In genomic region chr2:120765911-120766757, GRCh38 we compare ENCODE assay signal across 10 cellular contexts. TPM values are rescaled to one million over a fixed set of nuclear protein-coding genes. Genes with fewer than 3 reads are reported as not detected.
DNase-seq lines count a peak whose midpoint lies in the region; ATAC-seq and TF ChIP-seq lines count a peak whose summit lies in the region.
"Had no signal": no experiment of that assay in that cellular context is flagged by ENCODE, and none has a peak within 500 bp of the region (broad histone marks: within the 10 kb centered on the region; RNA-seq: fewer than 3 reads in every experiment).

No MANE protein-coding gene starts in this region.

- H3K27ac ChIP-seq in ovary, result peak overlapping the region; percentile 79 to 97

- H3K27ac Mint-ChIP-seq in T-helper 17 cell (peak overlapping the region; percentile 32), glutamatergic neuron (ENCODE audit: unreplicated experiment) (no peak overlapping the region)
- H3K27ac Mint-ChIP-seq: naive thymus-derived CD8-positive, alpha-beta T cell had no signal

- no peaks in the 10 kb centered on the region for H3K27me3 ChIP-seq in ovary

- no peak overlapping the region for H3K4me3 ChIP-seq in ovary

- TF ChIP-seq CTCF in glutamatergic neuron (IDR thresholded peaks at IDR 0.05; ENCODE audit: partially characterized antibody, unreplicated experiment) (no peak), ovary (IDR thresholded peaks at IDR 0.05) (no peak)

- intact Hi-C loops in ovary (cut with DNase I), result no loop called here

- peaks cover 25% of the 10 kb centered on the region for H3K27me3 Mint-ChIP-seq in T-helper 17 cell
- peaks cover 13% of the 10 kb centered on the region for H3K27me3 Mint-ChIP-seq in glutamatergic neuron (ENCODE audit: unreplicated experiment)

- H3K9me3 Mint-ChIP-seq in glutamatergic neuron (ENCODE audit: unreplicated experiment), result peaks cover 6% of the 10 kb centered on the region
- H3K9me3 Mint-ChIP-seq: naive thymus-derived CD8-positive, alpha-beta T cell had no signal

- H3K36me3 ChIP-seq in ovary, result no peaks in the 10 kb centered on the region

- ATAC-seq in T-helper 17 cell (no peak), GM21390 (IDR thresholded peaks at IDR 0.05; ENCODE audit: unreplicated experiment) (no peak), GM18519 (IDR thresholded peaks at IDR 0.05; ENCODE audit: low FRiP score, unreplicated experiment) (no peak)
- ATAC-seq: naive thymus-derived CD8-positive, alpha-beta T cell had no signal

- peak; percentile 79 for DNase-seq in AG08395 (ENCODE audit: low spot score)
- DNase-seq in T-helper 17 cell, result no peak
- DNase-seq in glutamatergic neuron, result peak; percentile 31
- DNase-seq in ovary, result peak; percentile 98 to 99 (median 98)
- no peak for DNase-seq in NCI-H146 treated with DMSO at 0.1 percent for 48 hours (lab: John Stamatoyannopoulos, UW; ENCODE audit: unreplicated experiment)
- DNase-seq in erythroblast (lab: John Stamatoyannopoulos, UW), result no peak
- DNase-seq: NCI-H446 treated with DMSO at 0.1 percent for 48 hours had no signal

- H3K4me3 Mint-ChIP-seq in T-helper 17 cell (no peak overlapping the region), glutamatergic neuron (ENCODE audit: unreplicated experiment) (no peak overlapping the region)
- H3K4me3 Mint-ChIP-seq: naive thymus-derived CD8-positive, alpha-beta T cell had no signal

- peak; percentile 94 for TF ChIP-seq EP300 in ovary (IDR thresholded peaks at IDR 0.05)

- H3K36me3 Mint-ChIP-seq in T-helper 17 cell (ENCODE audit: low read depth) (no peaks in the 10 kb centered on the region), glutamatergic neuron (ENCODE audit: unreplicated experiment) (no peaks in the 10 kb centered on the region)
- H3K36me3 Mint-ChIP-seq: naive thymus-derived CD8-positive, alpha-beta T cell had no signal

- H3K4me1 ChIP-seq in ovary (ENCODE audit: insufficient read depth), result peaks cover 59% of the 10 kb centered on the region

- H3K4me1 Mint-ChIP-seq in T-helper 17 cell (peaks cover 3% of the 10 kb centered on the region), glutamatergic neuron (ENCODE audit: low read depth, unreplicated experiment) (peaks cover 11% of the 10 kb centered on the region)
- H3K4me1 Mint-ChIP-seq: naive thymus-derived CD8-positive, alpha-beta T cell had no signal

- 11 to 19% (median 13%) methylated on average over 22 of the region's 22 CpGs for WGBS in ovary, 3 donors

- TF ChIP-seq POLR2A in ovary (IDR thresholded peaks at IDR 0.05) (peak; percentile 28), erythroblast (IDR thresholded peaks at IDR 0.05; ENCODE audit: low read length) (no peak)

- H3K9me3 ChIP-seq in T-helper 17 cell (ENCODE audit: control insufficient read depth, low read length, poor library complexity, severe bottlenecking) (no peaks in the 10 kb centered on the region), ovary (no peaks in the 10 kb centered on the region)

RNA-seq across cellular contexts. Expression of gene GLI2, which starts 30.5 kb away (rescaled TPM):
- not detected for total RNA-seq in T-helper 17 cell
- 3.9 TPM for total RNA-seq in glutamatergic neuron (ENCODE audit: unreplicated experiment)
- 10 to 100 TPM in 6 of 7 donors, 1 to 10 TPM in 1; 6.9 to 53.0 (median 38.9) TPM for total RNA-seq in ovary
- 10 to 100 TPM in 1 of 2 donors, 1 to 10 TPM in 1; 5.9 to 18.5 TPM for polyA plus RNA-seq in ovary
- total RNA-seq: naive thymus-derived CD8-positive, alpha-beta T cell had no signal
- polyA plus RNA-seq: naive thymus-derived CD8-positive, alpha-beta T cell had no signal

Comparison
In these comparisons a context has a peak if more than half of its experiments do, and no peak if none do; other contexts are left out.
1. DNase-seq: peak in AG08395 (single experiment), glutamatergic neuron (single experiment) and ovary (5 of 5); none in T-helper 17 cell (0 of 3), NCI-H146 treated with DMSO at 0.1 percent for 48 hours (single experiment) and erythroblast (0 of 2).